ENCODE assay signal across 8 cellular contexts in genomic region chr11:120344302-120345004, GRCh38.
DNase-seq lines count a peak whose midpoint lies in the region; ATAC-seq and TF ChIP-seq lines count a peak whose summit lies in the region.

No MANE protein-coding gene starts in this region.

- peak; percentile 66 for ATAC-seq in HG02623 (IDR thresholded peaks at IDR 0.05; ENCODE audit: unreplicated experiment)

- no peak for TF ChIP-seq CTCF in nephron (IDR thresholded peaks at IDR 0.05; ENCODE audit: unreplicated experiment in 3 of 3)

- peaks cover 48% of the 10 kb centered on the region for H3K4me1 Mint-ChIP-seq in activated naive CD4-positive, alpha-beta T cell treated with anti-CD3 and anti-CD28 coated beads, Interleukin-2, amount 50 U/mL, for 24 hours
- peaks cover 61% of the 10 kb centered on the region for H3K4me1 Mint-ChIP-seq in nephron

- H3K9me3 Mint-ChIP-seq in activated naive CD4-positive, alpha-beta T cell treated with anti-CD3 and anti-CD28 coated beads, Interleukin-2, amount 50 U/mL, for 24 hours, result peaks cover 6% of the 10 kb centered on the region
- no peaks in the 10 kb centered on the region for H3K9me3 Mint-ChIP-seq in nephron

- peaks cover 53% of the 10 kb centered on the region for H3K27me3 Mint-ChIP-seq in activated naive CD4-positive, alpha-beta T cell treated with anti-CD3 and anti-CD28 coated beads, Interleukin-2, amount 50 U/mL, for 24 hours
- H3K27me3 Mint-ChIP-seq in nephron (ENCODE audit: low read depth), result no peaks in the 10 kb centered on the region

- H3K36me3 Mint-ChIP-seq in activated naive CD4-positive, alpha-beta T cell treated with anti-CD3 and anti-CD28 coated beads, Interleukin-2, amount 50 U/mL, for 24 hours, result peaks cover 2% of the 10 kb centered on the region
- no peaks in the 10 kb centered on the region for H3K36me3 Mint-ChIP-seq in nephron (ENCODE audit: low read depth)

- H3K27ac Mint-ChIP-seq in activated naive CD4-positive, alpha-beta T cell treated with anti-CD3 and anti-CD28 coated beads, Interleukin-2, amount 50 U/mL, for 24 hours, result peak overlapping the region; percentile 31
- peak overlapping the region; percentile 28 to 83 (median 69) for H3K27ac Mint-ChIP-seq in nephron

- peak; percentile 47 for DNase-seq in stimulated activated CD4-positive, alpha-beta T cell treated with anti-CD3 and anti-CD28 coated beads, Interleukin-15, amount 100 ng/mL, for 24 hours
- no peak for DNase-seq in stimulated activated CD4-positive, alpha-beta T cell treated with anti-CD3 and anti-CD28 coated beads, Interleukin-12 subunit alpha, Interleukin-12 subunit beta, amount 100 ng/mL, for 4 hours
- peak; percentile 84 for DNase-seq in NAMALWA (ENCODE audit: low spot score)
- DNase-seq in hepatic stellate cell (ENCODE audit: low spot score), result no peak
- DNase-seq in cerebellar nuclear complex (lab: John Stamatoyannopoulos, UW), result no peak

- peak overlapping the region; percentile 66 for H3K4me3 Mint-ChIP-seq in activated naive CD4-positive, alpha-beta T cell treated with anti-CD3 and anti-CD28 coated beads, Interleukin-2, amount 50 U/mL, for 24 hours
- no peak overlapping the region for H3K4me3 Mint-ChIP-seq in nephron

Comparison
In these comparisons a context has a peak if more than half of its experiments do, and no peak if none do; other contexts are left out.
1. DNase-seq: peak in stimulated activated CD4-positive, alpha-beta T cell treated with anti-CD3 and anti-CD28 coated beads, Interleukin-15, amount 100 ng/mL, for 24 hours (single experiment) and NAMALWA (single experiment); none in stimulated activated CD4-positive, alpha-beta T cell treated with anti-CD3 and anti-CD28 coated beads, Interleukin-12 subunit alpha, Interleukin-12 subunit beta, amount 100 ng/mL, for 4 hours (single experiment), hepatic stellate cell (single experiment) and cerebellar nuclear complex (0 of 2).